ENCODE assay signal across 24 cellular contexts in the genomic region with DNA sequence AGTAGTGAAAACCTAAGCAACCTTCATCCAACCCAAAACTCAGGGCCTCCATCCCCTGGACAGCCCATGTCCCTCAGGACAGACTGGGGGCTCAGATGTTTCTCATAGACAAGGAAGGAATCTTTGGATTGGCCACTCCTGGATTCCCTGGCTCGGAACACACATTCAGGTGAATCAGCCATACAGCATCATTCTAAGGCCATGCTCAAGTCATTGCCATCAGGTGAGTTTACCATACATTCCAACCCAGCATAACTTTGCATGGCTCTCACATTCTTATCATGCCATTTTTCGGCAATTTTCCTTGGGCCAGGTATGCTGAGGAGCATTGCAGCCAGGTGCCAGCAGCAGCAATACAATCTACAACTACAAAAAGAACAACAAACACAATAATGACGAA. TPM values are rescaled to one million over a fixed set of nuclear protein-coding genes. Genes with fewer than 3 reads are reported as not detected.
A peak's percentile ranks its signal among the peaks of the same experiment; 100 is the strongest.
DNase-seq lines count a peak whose midpoint lies in the region; ATAC-seq and TF ChIP-seq lines count a peak whose summit lies in the region.
"Had no signal": no experiment of that assay in that cellular context is flagged by ENCODE, and none has a peak within 500 bp of the region (broad histone marks: within the 10 kb centered on the region; RNA-seq: fewer than 3 reads in every experiment).

No MANE protein-coding gene starts in this region.

- H3K4me1 Mint-ChIP-seq in neural crest cell (no peaks in the 10 kb centered on the region), H9 (no peaks in the 10 kb centered on the region)
- H3K4me1 Mint-ChIP-seq: CD14-positive monocyte; CD4-positive, alpha-beta memory T cell; CD4-positive, CD25-positive, alpha-beta regulatory T cell; CD8-positive, alpha-beta memory T cell had no signal

- no peak for TF ChIP-seq CTCF in left ventricle myocardium inferior (IDR thresholded peaks at IDR 0.05; ENCODE audit: borderline replicate concordance)
- TF ChIP-seq CTCF in heart right ventricle (IDR thresholded peaks at IDR 0.05): no peak
- no peak for TF ChIP-seq CTCF in neural crest cell (conservative IDR thresholded peaks at IDR 0.05)
- TF ChIP-seq CTCF in smooth muscle cell (IDR thresholded peaks at IDR 0.05; ENCODE audit: borderline replicate concordance, insufficient read depth, poor library complexity, severe bottlenecking): no peak
- no peak for TF ChIP-seq CTCF in H9 (conservative IDR thresholded peaks at IDR 0.05)

- H3K18ac ChIP-seq in H9 (ENCODE audit: insufficient read length, low read depth, low read length): no peak overlapping the region

- no peaks in the 10 kb centered on the region for H3K79me1 ChIP-seq in H9 (ENCODE audit: insufficient read depth, low read depth, low read length, poor library complexity, severe bottlenecking)

- H3K4me1 ChIP-seq in left ventricle myocardium inferior: peaks cover 8% of the 10 kb centered on the region
- H3K4me1 ChIP-seq in heart right ventricle: peaks cover 0 to 22% (median 5%) of the 10 kb centered on the region in 9 donors
- no peaks in the 10 kb centered on the region for H3K4me1 ChIP-seq in smooth muscle cell (ENCODE audit: low read depth)
- H3K4me1 ChIP-seq in H9 (ENCODE audit: insufficient read depth, low read length): no peaks in the 10 kb centered on the region; the same call in 1 of the 2 replicates
- H3K4me1 ChIP-seq: BE2C had no signal

- H3K23ac ChIP-seq in H9 (ENCODE audit: insufficient read length, low read depth, low read length): no peak overlapping the region

- DNase-seq in left ventricle myocardium inferior (no peak), heart right ventricle (no peak), neural crest cell (ENCODE audit: low read depth, low spot score) (no peak), smooth muscle cell (lab: John Stamatoyannopoulos, UW; ENCODE audit: unreplicated experiment) (no peak), H9 (no peak)
- DNase-seq: 8988T; ACHN; BE2C; C1 segment of cervical spinal cord; CD4-positive, alpha-beta memory T cell; CD4-positive, CD25-positive, alpha-beta regulatory T cell; CD8-positive, alpha-beta memory T cell; COR-L47; DMS 273 treated with DMSO at 0.1 percent for 48 hours; DMS153; DMS53; DMS79; DND-41; EL; GDM1 had no signal

- peak overlapping the region; percentile 68 for H3K27ac ChIP-seq in left ventricle myocardium inferior (replicated peaks)
- H3K27ac ChIP-seq in heart right ventricle: peak overlapping the region in 5 of 10 donors; percentile 44 to 86 (median 52)
- peak overlapping the region; percentile 93 for H3K27ac ChIP-seq in smooth muscle cell (ENCODE audit: low read depth)
- no peak overlapping the region for H3K27ac ChIP-seq in H9 (ENCODE audit: insufficient read length, low read depth, low read length)
- H3K27ac ChIP-seq: BLaER1 had no signal

- no peak for ATAC-seq in heart right ventricle
- no peak for ATAC-seq in GM18858 (IDR thresholded peaks at IDR 0.05; ENCODE audit: unreplicated experiment)
- ATAC-seq: GM12878 had no signal

- H3K9me3 Mint-ChIP-seq in neural crest cell (peaks cover 5% of the 10 kb centered on the region), H9 (no peaks in the 10 kb centered on the region)
- H3K9me3 Mint-ChIP-seq: CD4-positive, alpha-beta memory T cell; CD4-positive, CD25-positive, alpha-beta regulatory T cell; CD8-positive, alpha-beta memory T cell had no signal

- no peak overlapping the region for H2AK5ac ChIP-seq in H9 (ENCODE audit: insufficient read length, low read length)

- no peak overlapping the region for H4K5ac ChIP-seq in H9 (ENCODE audit: insufficient read length, low read depth, low read length)

- peak overlapping the region; percentile 63 for H3K4me2 ChIP-seq in smooth muscle cell
- H3K4me2 ChIP-seq in H9 (ENCODE audit: insufficient read depth, insufficient read length, low read length): no peak overlapping the region
- H3K4me2 ChIP-seq: BLaER1 had no signal

- no peak overlapping the region for H3K4ac ChIP-seq in H9 (ENCODE audit: low read depth, low read length)

- H3K14ac ChIP-seq in H9 (ENCODE audit: insufficient read depth, low read length): no peak overlapping the region

- no peak overlapping the region for H3K56ac ChIP-seq in H9 (ENCODE audit: insufficient read length, low read depth, low read length)

- H4K91ac ChIP-seq in H9 (ENCODE audit: insufficient read length, low read depth, low read length): no peak overlapping the region

- intact Hi-C loops in left ventricle myocardium inferior (cut with micrococcal nuclease): no loop called here
- intact Hi-C loops in heart right ventricle (cut with DNase I): no loop called here

- H3K9ac ChIP-seq in smooth muscle cell (ENCODE audit: low read depth) (peak overlapping the region; percentile 60), H9 (ENCODE audit: extremely low read depth, insufficient read length, low read length) (no peak overlapping the region)
- H3K9ac ChIP-seq: BLaER1 had no signal

- no peak overlapping the region for H3K4me3 Mint-ChIP-seq in neural crest cell
- H3K4me3 Mint-ChIP-seq in H9: no peak overlapping the region
- H3K4me3 Mint-ChIP-seq: CD14-positive monocyte; CD4-positive, alpha-beta memory T cell; CD4-positive, CD25-positive, alpha-beta regulatory T cell; CD8-positive, alpha-beta memory T cell had no signal

- H3T11ph ChIP-seq in H9 (ENCODE audit: low read length): no peak overlapping the region

- H2BK15ac ChIP-seq in H9 (ENCODE audit: low read depth, low read length): no peak overlapping the region

- no peak overlapping the region for H4K8ac ChIP-seq in H9 (replicated peaks; ENCODE audit: insufficient read length, low read depth, low read length)

- H3F3A ChIP-seq in smooth muscle cell (ENCODE audit: low read depth): peaks cover 17% of the 10 kb centered on the region

- H3K9me3 ChIP-seq in left ventricle myocardium inferior (replicated peaks): no peaks in the 10 kb centered on the region
- H3K9me3 ChIP-seq in heart right ventricle: no peaks in the 10 kb centered on the region
- no peaks in the 10 kb centered on the region for H3K9me3 ChIP-seq in smooth muscle cell (replicated peaks; ENCODE audit: low read depth)
- no peaks in the 10 kb centered on the region for H3K9me3 ChIP-seq in H9 (ENCODE audit: control insufficient read depth, low read depth, low read length)
- H3K9me3 ChIP-seq: BE2C, BLaER1 had no signal

- 61 to 72% methylated on average over 3 of the region's 3 CpGs for WGBS in heart right ventricle, 2 donors
- WGBS in smooth muscle cell (ENCODE audit: low lambda C conversion rate): 87% methylated on average over 3 of the region's 3 CpGs
- whole genome bisulfite sequencing in H9 (ENCODE audit: extremely low coverage, insufficient read length, low lambda C conversion rate): no CpG with 5 or more reads among the region's 3 CpGs

- no peak overlapping the region for H2AFZ ChIP-seq in smooth muscle cell (ENCODE audit: low read depth)
- no peak overlapping the region for H2AFZ ChIP-seq in H9 (ENCODE audit: low read length)

- no peaks in the 10 kb centered on the region for H3K23me2 ChIP-seq in H9 (ENCODE audit: insufficient read length, low read depth, low read length, poor library complexity, severe bottlenecking)

- H3K27ac Mint-ChIP-seq in neural crest cell (ENCODE audit: unreplicated experiment) (peak overlapping the region; percentile 75), H9 (peak overlapping the region in 1 of 3 experiments; percentile 13; a peak in 1 of 7 replicates)
- H3K27ac Mint-ChIP-seq: CD14-positive monocyte; CD4-positive, alpha-beta memory T cell; CD4-positive, CD25-positive, alpha-beta regulatory T cell; CD8-positive, alpha-beta memory T cell had no signal

- H3K27me3 Mint-ChIP-seq in neural crest cell (ENCODE audit: low read depth) (no peaks in the 10 kb centered on the region), H9 (ENCODE audit: low read depth) (no peaks in the 10 kb centered on the region)
- H3K27me3 Mint-ChIP-seq: CD4-positive, CD25-positive, alpha-beta regulatory T cell had no signal

- H3K36me3 ChIP-seq in left ventricle myocardium inferior: no peaks in the 10 kb centered on the region
- H3K36me3 ChIP-seq in heart right ventricle: no peaks in the 10 kb centered on the region
- H3K36me3 ChIP-seq in smooth muscle cell (ENCODE audit: low read depth): no peaks in the 10 kb centered on the region
- H3K36me3 ChIP-seq: BE2C, BLaER1 had no signal

- no peaks in the 10 kb centered on the region for H3K36me3 Mint-ChIP-seq in neural crest cell (ENCODE audit: low read depth)
- H3K36me3 Mint-ChIP-seq in H9 (ENCODE audit: insufficient read depth in 1 of 3, low read depth in 3 of 3): no peaks in the 10 kb centered on the region
- H3K36me3 Mint-ChIP-seq: CD14-positive monocyte; CD4-positive, alpha-beta memory T cell; CD4-positive, CD25-positive, alpha-beta regulatory T cell; CD8-positive, alpha-beta memory T cell had no signal

- no peak overlapping the region for H2BK120ac ChIP-seq in H9 (ENCODE audit: low read depth, low read length, poor library complexity, severe bottlenecking)

- H2BK20ac ChIP-seq in H9 (ENCODE audit: low read depth, low read length, poor library complexity, severe bottlenecking): no peak overlapping the region

- H2BK5ac ChIP-seq in H9 (ENCODE audit: insufficient read length, low read length): no peak overlapping the region

- H3K27me3 ChIP-seq in left ventricle myocardium inferior (ENCODE audit: low read depth) (no peaks in the 10 kb centered on the region), heart right ventricle (peaks cover 0 to 2% (median 0%) of the 10 kb centered on the region in 7 donors), smooth muscle cell (ENCODE audit: low read depth) (no peaks in the 10 kb centered on the region), H9 (ENCODE audit: insufficient read depth, low read length) (no peaks in the 10 kb centered on the region)
- H3K27me3 ChIP-seq: BE2C, BLaER1 had no signal

- no peaks in the 10 kb centered on the region for H3K79me2 ChIP-seq in smooth muscle cell (ENCODE audit: low read depth)
- no peaks in the 10 kb centered on the region for H3K79me2 ChIP-seq in H9 (ENCODE audit: insufficient read depth, low read length)

- H4K20me1 ChIP-seq in smooth muscle cell (ENCODE audit: low read depth) (no peaks in the 10 kb centered on the region), H9 (ENCODE audit: control insufficient read depth, insufficient read depth, insufficient read length) (no peaks in the 10 kb centered on the region)
- H4K20me1 ChIP-seq: BLaER1 had no signal

- no peak overlapping the region for H2BK12ac ChIP-seq in H9 (ENCODE audit: insufficient read length, low read depth, low read length)

- H3K4me3 ChIP-seq in left ventricle myocardium inferior (no peak overlapping the region), heart right ventricle (no peak overlapping the region), smooth muscle cell (no peak overlapping the region)
- H3K4me3 ChIP-seq: BLaER1, GM12878 had no signal

RNA-seq across cellular contexts. Expression of a gene that starts 34.6 kb away (rescaled TPM):
- total RNA-seq in left ventricle myocardium inferior: 9.8 TPM
- 10 to 100 TPM in 9 of 10 donors, 1 to 10 TPM in 1; 5.3 to 56.6 (median 19.7) TPM for total RNA-seq in heart right ventricle
- 10 to 100 TPM in 1 of 2 donors, 1 to 10 TPM in 1; 9.6 to 27.6 TPM for polyA plus RNA-seq in heart right ventricle
- 34.0 and 36.0 TPM in 2 replicates for total RNA-seq in neural crest cell
- total RNA-seq in smooth muscle cell: 2,183 and 2,362 TPM in 2 replicates
- polyA plus RNA-seq in smooth muscle cell: 2,391 and 3,094 TPM in 2 replicates
- 36.1 and 40.0 TPM in 2 replicates for total RNA-seq in H9 (2021)
- polyA plus RNA-seq: CD14-positive monocyte had no signal

Comparison
In these comparisons a context has a peak if more than half of its experiments do, and no peak if none do; other contexts are left out.
1. RNA of a gene that starts 34.6 kb away (total RNA-seq): 2,183 to 2,362 TPM in smooth muscle cell; 36.1 to 40.0 TPM in H9, 34.0 to 36.0 TPM in neural crest cell, 5.3 to 56.6 TPM in heart right ventricle and 9.8 TPM in left ventricle myocardium inferior (single experiment); every median in the first group is over 10 times any median in the second.